In genomic region chr2:218920504-218920903, GRCh38 we compare ENCODE assay signal across 33 cellular contexts. TPM values are rescaled to one million over a fixed set of nuclear protein-coding genes. Genes with fewer than 3 reads are reported as not detected.
"Had no signal": no experiment of that assay in that cellular context is flagged by ENCODE, and none has a peak within 500 bp of the region (broad histone marks: within the 10 kb centered on the region; RNA-seq: fewer than 3 reads in every experiment).

No MANE protein-coding gene starts in this region.

- H3K4me1 Mint-ChIP-seq: endodermal cell; naive thymus-derived CD4-positive, alpha-beta T cell had no signal

- H3K27me3 ChIP-seq: colonic mucosa had no signal

- ATAC-seq: effector memory CD8-positive, alpha-beta T cell; esophagus mucosa; foreskin keratinocyte; gastroesophageal sphincter; heart right ventricle; left cardiac atrium; left lung; left ventricle myocardium superior; lower lobe of right lung; naive thymus-derived CD4-positive, alpha-beta T cell had no signal

- DNase-seq: colonic mucosa; cortex of kidney; effector CD8-positive, alpha-beta T cell; effector memory CD8-positive, alpha-beta T cell; endodermal cell; erythroblast; esophagus squamous epithelium; foreskin keratinocyte; head of caudate nucleus; heart right ventricle; hippocampal formation; left cardiac atrium; left lung; left ventricle myocardium superior; lower lobe of right lung; mesendoderm; midbrain; naive thymus-derived CD4-positive, alpha-beta T cell had no signal

- H3K9me3 ChIP-seq: colonic mucosa, esophagus squamous epithelium, lower lobe of right lung had no signal

- H3K27ac Mint-ChIP-seq: dendritic cell treated with granulocyte-macrophage colony-stimulating factor and Interleukin-4, amounts not matched to agents 40 ng/mL and 50 ng/mL, for 4 days; effector memory CD8-positive, alpha-beta T cell; endodermal cell; memory B cell; naive thymus-derived CD4-positive, alpha-beta T cell had no signal

- H3K4me3 ChIP-seq: colonic mucosa, esophagus squamous epithelium, gastroesophageal sphincter, heart right ventricle, left lung, lower lobe of right lung had no signal

- H3K4me1 ChIP-seq: colonic mucosa, esophagus squamous epithelium, foreskin keratinocyte, gastroesophageal sphincter, heart right ventricle, left lung, lower lobe of right lung had no signal

- H3K27ac ChIP-seq: colonic mucosa, epithelial cell of prostate, esophagus squamous epithelium, foreskin keratinocyte, gastroesophageal sphincter, heart right ventricle, left lung, lower lobe of right lung had no signal

- H3K4me3 Mint-ChIP-seq: dendritic cell treated with granulocyte-macrophage colony-stimulating factor and Interleukin-4, amounts not matched to agents 40 ng/mL and 50 ng/mL, for 4 days; effector memory CD8-positive, alpha-beta T cell; endodermal cell; memory B cell; naive thymus-derived CD4-positive, alpha-beta T cell had no signal

- FAIRE-seq: endometrium, frontal cortex, islet of Langerhans, keratinocyte had no signal

- H3K36me3 ChIP-seq: colonic mucosa, esophagus squamous epithelium, gastroesophageal sphincter, heart right ventricle, left lung, lower lobe of right lung had no signal

RNA-seq across cellular contexts. Expression of gene CDK5R2, which starts 39.0 kb away (rescaled TPM):
- total RNA-seq: dermis microvascular lymphatic vessel endothelial cell; esophagus mucosa; esophagus squamous epithelium; fibroblast of villous mesenchyme; foreskin keratinocyte; left cardiac atrium; left lung; left ventricle myocardium superior; lower leg skin; lower lobe of right lung; lung microvascular endothelial cell; mononuclear cell; naive thymus-derived CD4-positive, alpha-beta T cell had no signal
- polyA plus RNA-seq: heart right ventricle; keratinocyte; naive thymus-derived CD4-positive, alpha-beta T cell had no signal

RNA-seq across cellular contexts. Expression of gene WNT10A, which starts 39.9 kb away (rescaled TPM):
- total RNA-seq: dermis microvascular lymphatic vessel endothelial cell, endodermal cell, fibroblast of lung, fibroblast of villous mesenchyme, frontal cortex, gastroesophageal sphincter, left ventricle myocardium superior, lung microvascular endothelial cell had no signal
- polyA plus RNA-seq: fibroblast of lung had no signal
